In genomic region chr2:204401114-204401513, GRCh38 we compare ENCODE assay signal across 21 cellular contexts.
"Had no signal": no experiment of that assay in that cellular context is flagged by ENCODE, and none has a peak within 500 bp of the region (broad histone marks: within the 10 kb centered on the region; RNA-seq: fewer than 3 reads in every experiment).

No MANE protein-coding gene starts in this region.

- H3K27me3 ChIP-seq: MG63 had no signal

- H3K27ac ChIP-seq: HL-60, RWPE1 had no signal

- ATAC-seq: Panc1, PC-3, SK-N-SH treated with all-trans-retinoic acid at 6 μM for 48 hours had no signal

- DNase-seq: KBM-7, MG63, NCI-H1092, NCI-H1436, NCI-H187, NCI-H2029, NCI-H2081 treated with DMSO at 0.1 percent for 48 hours, NCI-H2171, NCI-H226, NCI-H446, NCI-H510A, NCI-H524 treated with DMSO at 0.1 percent for 48 hours, NCI-H69, NCI-H774, PC-3, SHP77 had no signal

- H3K36me3 ChIP-seq: MG63 had no signal

- H3K4me3 ChIP-seq: MG63 had no signal

- FAIRE-seq: HTR-8/SVneo had no signal
